Comparison of ENCODE assay signal across 12 cellular contexts in the genomic region with DNA sequence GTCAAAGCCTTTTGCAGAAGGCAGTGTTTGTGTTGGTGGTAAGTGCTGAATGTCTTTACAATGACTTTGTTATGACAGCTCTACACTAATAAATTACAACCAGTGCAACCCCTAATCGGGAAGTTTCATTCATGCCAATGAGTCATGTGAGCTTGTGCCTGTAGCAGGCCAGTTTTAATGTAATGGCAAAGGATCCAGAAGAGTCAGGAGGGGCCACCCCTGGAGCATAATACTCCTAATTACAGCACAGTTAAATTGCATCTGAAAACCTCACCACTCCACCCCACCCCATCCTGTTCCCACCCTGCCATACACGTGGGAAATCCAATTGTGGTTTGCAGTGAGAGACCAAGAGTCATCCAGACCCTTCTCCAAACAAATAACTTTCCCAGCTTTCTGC.
DNase-seq lines count a peak whose midpoint lies in the region; ATAC-seq, FAIRE-seq and TF ChIP-seq lines count a peak whose summit lies in the region.
"Had no signal": no experiment of that assay in that cellular context is flagged by ENCODE, and none has a peak within 500 bp of the region (broad histone marks: within the 10 kb centered on the region; RNA-seq: fewer than 3 reads in every experiment).

No MANE protein-coding gene starts in this region.

- no peak for FAIRE-seq in GM12892 (lab: Jason Lieb, UNC)
- FAIRE-seq: colon had no signal

- intact Hi-C loops in Right ventricle myocardium inferior (cut with DNase I): no loop called here
- intact Hi-C loops in activated CD4-positive, alpha-beta memory T cell treated with anti-CD3 and anti-CD28 coated beads for 36 hours (cut with micrococcal nuclease): no loop called here

- TF ChIP-seq POLR2A in GM12892 (IDR thresholded peaks at IDR 0.05; ENCODE audit: low read depth, low read length): no peak

- H3K36me3 Mint-ChIP-seq in activated CD4-positive, alpha-beta memory T cell treated with anti-CD3 and anti-CD28 coated beads for 36 hours: no peaks in the 10 kb centered on the region

- no peak overlapping the region for H2AFZ ChIP-seq in OCI-LY3 (ENCODE audit: low read depth, low read length)

- ATAC-seq in Right ventricle myocardium inferior (peak; percentile 16), foreskin keratinocyte (peak; percentile 73), GM19397 (IDR thresholded peaks at IDR 0.05; ENCODE audit: unreplicated experiment) (no peak)

- peaks cover 5% of the 10 kb centered on the region for H3K9me3 Mint-ChIP-seq in activated CD4-positive, alpha-beta memory T cell treated with anti-CD3 and anti-CD28 coated beads for 36 hours

- CTCF ChIA-PET in activated CD4-positive, alpha-beta memory T cell treated with anti-CD3 and anti-CD28 coated beads for 36 hours (lab: Charles Lee): interaction anchor here (0.6 kb wide), 1 partner anchor 96 kb away, joined by 3 read pairs; no protein-coding TSS in a partner anchor

- H3K4me1 Mint-ChIP-seq in activated CD4-positive, alpha-beta memory T cell treated with anti-CD3 and anti-CD28 coated beads for 36 hours (ENCODE audit: low read depth): no peaks in the 10 kb centered on the region

- POLR2A ChIA-PET in activated CD4-positive, alpha-beta memory T cell treated with anti-CD3 and anti-CD28 coated beads for 36 hours (lab: Charles Lee): no interaction called here

- peaks cover 0 to 20% of the 10 kb centered on the region in 2 donors for H3K4me1 ChIP-seq in right atrium auricular region
- peaks cover 26% of the 10 kb centered on the region for H3K4me1 ChIP-seq in OCI-LY3 (ENCODE audit: low read length)
- H3K4me1 ChIP-seq in foreskin keratinocyte: peaks cover 4% of the 10 kb centered on the region

- H3K4me2 ChIP-seq in OCI-LY3 (ENCODE audit: low read length): peak overlapping the region; percentile 36

- no peak overlapping the region for H3K27ac Mint-ChIP-seq in activated CD4-positive, alpha-beta memory T cell treated with anti-CD3 and anti-CD28 coated beads for 36 hours

- H3K4me3 Mint-ChIP-seq in activated CD4-positive, alpha-beta memory T cell treated with anti-CD3 and anti-CD28 coated beads for 36 hours: no peak overlapping the region

- TF ChIP-seq CTCF in right atrium auricular region (IDR thresholded peaks at IDR 0.05) (no peak), OCI-LY3 (IDR thresholded peaks at IDR 0.05; ENCODE audit: low read depth, low read length) (no peak), foreskin keratinocyte (conservative IDR thresholded peaks at IDR 0.05) (no peak)

- DNase-seq in Right ventricle myocardium inferior (ENCODE audit: missing footprints): no peak
- no peak for DNase-seq in right atrium auricular region (ENCODE audit: low spot score)
- DNase-seq in foreskin keratinocyte: peak; percentile 16 to 66
- DNase-seq in activated CD4-positive, alpha-beta memory T cell treated with anti-CD3 and anti-CD28 coated beads for 36 hours: no peak
- DNase-seq in GM12892 (ENCODE audit: insufficient read length): no peak
- DNase-seq in GM19238 (ENCODE audit: insufficient read length, low spot score): no peak
- DNase-seq: ACHN; stimulated activated CD4-positive, alpha-beta T cell treated with anti-CD3 and anti-CD28 coated beads, Interleukin-12 subunit alpha, Interleukin-12 subunit beta, amount 100 ng/mL, for 4 hours; transverse colon had no signal

- H3K9me3 ChIP-seq in right atrium auricular region (no peaks in the 10 kb centered on the region), OCI-LY3 (ENCODE audit: insufficient read depth, low read length) (no peaks in the 10 kb centered on the region)
- H3K9me3 ChIP-seq: transverse colon had no signal

- no peaks in the 10 kb centered on the region for H3K27me3 Mint-ChIP-seq in activated CD4-positive, alpha-beta memory T cell treated with anti-CD3 and anti-CD28 coated beads for 36 hours

- H3K4me3 ChIP-seq in right atrium auricular region (no peak overlapping the region), OCI-LY3 (ENCODE audit: low read length) (no peak overlapping the region)
- H3K4me3 ChIP-seq: transverse colon had no signal

- H3K27ac ChIP-seq in right atrium auricular region (no peak overlapping the region), OCI-LY3 (ENCODE audit: low read length) (no peak overlapping the region), foreskin keratinocyte (no peak overlapping the region)

- no peaks in the 10 kb centered on the region for H4K20me1 ChIP-seq in OCI-LY3 (ENCODE audit: insufficient read depth, low read length)

- H3K27me3 ChIP-seq in right atrium auricular region (no peaks in the 10 kb centered on the region), OCI-LY3 (ENCODE audit: low read depth, low read length) (no peaks in the 10 kb centered on the region), foreskin keratinocyte (no peaks in the 10 kb centered on the region)
- H3K27me3 ChIP-seq: transverse colon had no signal

- H3K36me3 ChIP-seq in right atrium auricular region (no peaks in the 10 kb centered on the region), OCI-LY3 (replicated peaks; ENCODE audit: low read depth, low read length) (no peaks in the 10 kb centered on the region)
- H3K36me3 ChIP-seq: transverse colon had no signal

- H3K9ac ChIP-seq in OCI-LY3 (ENCODE audit: low read length): no peak overlapping the region

- no peaks in the 10 kb centered on the region for H3K79me2 ChIP-seq in OCI-LY3 (ENCODE audit: low read length)

Comparison
In these comparisons a context has a peak if more than half of its experiments do, and no peak if none do; other contexts are left out.
1. DNase-seq: peak in foreskin keratinocyte (2 of 2); none in Right ventricle myocardium inferior (single experiment), right atrium auricular region (single experiment), activated CD4-positive, alpha-beta memory T cell treated with anti-CD3 and anti-CD28 coated beads for 36 hours (single experiment), GM12892 (single experiment) and GM19238 (single experiment).